ENCODE assay signal across 8 cellular contexts in genomic region chrX:14872355-14872754, GRCh38. TPM values are rescaled to one million over a fixed set of nuclear protein-coding genes. Genes with fewer than 3 reads are reported as not detected.
DNase-seq lines count a peak whose midpoint lies in the region; ATAC-seq and TF ChIP-seq lines count a peak whose summit lies in the region.

No MANE protein-coding gene starts in this region.

- H3K18ac ChIP-seq in neuronal stem cell (ENCODE audit: low read length) = no peak overlapping the region

- H3K9ac ChIP-seq in neuronal stem cell (ENCODE audit: low read depth, low read length, poor library complexity) = no peak overlapping the region

- H3K9me3 Mint-ChIP-seq in Calu3 (ENCODE audit: low read depth, unreplicated experiment) = no peaks in the 10 kb centered on the region
- H3K9me3 Mint-ChIP-seq in dendritic cell treated with granulocyte-macrophage colony-stimulating factor and Interleukin-4, amounts not matched to agents 40 ng/mL and 50 ng/mL, for 4 days = no peaks in the 10 kb centered on the region

- no peak overlapping the region for H3K23ac ChIP-seq in neuronal stem cell (ENCODE audit: low read depth, low read length, poor library complexity)

- peak overlapping the region; percentile 89 for H2AFZ ChIP-seq in neuronal stem cell (ENCODE audit: low read length)

- no peak overlapping the region for H3K14ac ChIP-seq in neuronal stem cell (ENCODE audit: low read length)

- CTCF ChIA-PET in Calu3 (lab: Charles Lee) = interaction anchor here (0.6 kb wide), 1 partner anchor 398 kb away, joined by 5 read pairs; no protein-coding TSS in a partner anchor

- no peak overlapping the region for H3K4ac ChIP-seq in neuronal stem cell (ENCODE audit: low read length)

- H3K79me1 ChIP-seq in neuronal stem cell (ENCODE audit: low read depth, low read length) = no peaks in the 10 kb centered on the region

- intact Hi-C loops in Calu3 (cut with micrococcal nuclease; ENCODE audit: unreplicated experiment) = no loop called here
- intact Hi-C loops in dendritic cell treated with granulocyte-macrophage colony-stimulating factor and Interleukin-4, amounts not matched to agents 40 ng/mL and 50 ng/mL, for 4 days (cut with micrococcal nuclease) = no loop called here

- no peak overlapping the region for H4K8ac ChIP-seq in neuronal stem cell (ENCODE audit: low read depth, low read length)

- H3K4me1 Mint-ChIP-seq in Calu3 (ENCODE audit: low read depth, unreplicated experiment) = peaks cover 17% of the 10 kb centered on the region
- peaks cover 13% of the 10 kb centered on the region for H3K4me1 Mint-ChIP-seq in dendritic cell treated with granulocyte-macrophage colony-stimulating factor and Interleukin-4, amounts not matched to agents 40 ng/mL and 50 ng/mL, for 4 days (ENCODE audit: low read depth)

- H2BK5ac ChIP-seq in neuronal stem cell (ENCODE audit: low read length) = no peak overlapping the region

- no peak for TF ChIP-seq CTCF in Calu3 (IDR thresholded peaks at IDR 0.05; ENCODE audit: unreplicated experiment)

- H3K27ac ChIP-seq in neuronal stem cell (replicated peaks; ENCODE audit: low read length) = no peak overlapping the region

- H3K4me3 ChIP-seq in MG63 = peak overlapping the region; percentile 66
- peak overlapping the region in 1 of 2 donors; percentile 80 for H3K4me3 ChIP-seq in neuronal stem cell (ENCODE audit: low read length in 2 of 2)

- H4K91ac ChIP-seq in neuronal stem cell (ENCODE audit: low read depth, low read length, poor library complexity) = no peak overlapping the region

- no peak for DNase-seq in Calu3
- DNase-seq in MG63 = peak; percentile 5
- DNase-seq in neuronal stem cell (ENCODE audit: low spot score) = no peak
- DNase-seq in NCI-H1694 (lab: John Stamatoyannopoulos, UW) = no peak
- no peak for DNase-seq in NCI-H1694 treated with DMSO at 0.1 percent for 48 hours (lab: John Stamatoyannopoulos, UW)
- no peak for DNase-seq in HuH-7.5 (ENCODE audit: low spot score)

- peak overlapping the region; percentile 90 for H3K4me3 Mint-ChIP-seq in Calu3 (ENCODE audit: low read depth, unreplicated experiment)
- H3K4me3 Mint-ChIP-seq in dendritic cell treated with granulocyte-macrophage colony-stimulating factor and Interleukin-4, amounts not matched to agents 40 ng/mL and 50 ng/mL, for 4 days = peak overlapping the region; percentile 83

- no peak overlapping the region for H2BK12ac ChIP-seq in neuronal stem cell (ENCODE audit: low read length)

- H3K4me2 ChIP-seq in neuronal stem cell (ENCODE audit: insufficient read depth, low read length, poor library complexity, severe bottlenecking) = no peak overlapping the region

- no peak overlapping the region for H2BK120ac ChIP-seq in neuronal stem cell (ENCODE audit: low read depth, low read length)

- H3K4me1 ChIP-seq in neuronal stem cell (ENCODE audit: control insufficient read depth in 2 of 2, insufficient read depth in 1 of 2, low read depth in 1 of 2, low read length in 2 of 2) = peaks cover 0 to 4% of the 10 kb centered on the region in 2 donors

- H3K36me3 Mint-ChIP-seq in Calu3 (ENCODE audit: insufficient read depth, unreplicated experiment) = peaks cover 14% of the 10 kb centered on the region
- H3K36me3 Mint-ChIP-seq in dendritic cell treated with granulocyte-macrophage colony-stimulating factor and Interleukin-4, amounts not matched to agents 40 ng/mL and 50 ng/mL, for 4 days (ENCODE audit: low read depth) = peaks cover 6% of the 10 kb centered on the region

- no peak for ATAC-seq in HG03520 (IDR thresholded peaks at IDR 0.05; ENCODE audit: unreplicated experiment)

- no peaks in the 10 kb centered on the region for H3K27me3 ChIP-seq in MG63
- no peaks in the 10 kb centered on the region for H3K27me3 ChIP-seq in neuronal stem cell (ENCODE audit: control insufficient read depth in 3 of 3, insufficient read depth in 3 of 3, low read depth in 1 of 3, low read length in 3 of 3)

- no peaks in the 10 kb centered on the region for H3K27me3 Mint-ChIP-seq in Calu3 (ENCODE audit: unreplicated experiment)
- no peaks in the 10 kb centered on the region for H3K27me3 Mint-ChIP-seq in dendritic cell treated with granulocyte-macrophage colony-stimulating factor and Interleukin-4, amounts not matched to agents 40 ng/mL and 50 ng/mL, for 4 days

- no peak overlapping the region for H2AK5ac ChIP-seq in neuronal stem cell (ENCODE audit: low read depth, low read length)

- BruUV-seq in Calu3 (replicated peaks; lab: Mats Ljungman, UMichigan) = no TSS peak

- H3K27ac Mint-ChIP-seq in Calu3 (ENCODE audit: unreplicated experiment) = no peak overlapping the region
- no peak overlapping the region for H3K27ac Mint-ChIP-seq in dendritic cell treated with granulocyte-macrophage colony-stimulating factor and Interleukin-4, amounts not matched to agents 40 ng/mL and 50 ng/mL, for 4 days

- H3K9me3 ChIP-seq in MG63 (peaks cover under 1% of the 10 kb centered on the region; the same call in 1 of the 2 replicates), neuronal stem cell (replicated peaks in 1 of 2; ENCODE audit: control insufficient read depth in 2 of 2, insufficient read depth in 1 of 2, low read depth in 1 of 2, low read length in 2 of 2) (peaks cover 0 to 12% of the 10 kb centered on the region in 2 donors)

- WGBS in neuronal stem cell (ENCODE audit: extremely low coverage in 2 of 2, insufficient read length in 2 of 2, insufficient replicate concordance in 1 of 2), 2 donors = no CpG with 5 or more reads among the region's 7 CpGs

- no peak overlapping the region for H2BK15ac ChIP-seq in neuronal stem cell (ENCODE audit: low read length)

- H3K36me3 ChIP-seq in MG63 (peaks cover 12% of the 10 kb centered on the region), neuronal stem cell (replicated peaks in 1 of 2; ENCODE audit: control insufficient read depth in 2 of 2, insufficient read depth in 2 of 2, low read length in 2 of 2) (peaks cover 0 to 10% of the 10 kb centered on the region in 2 donors)

RNA-seq across cellular contexts. Expression of gene FANCB, which starts 0.5 kb away (rescaled TPM):
- 13.6 and 14.1 TPM in 2 replicates for total RNA-seq in Calu3 (2022)
- total RNA-seq in MG63 (2014; rRNA removed; shearing (Covaris generic); ENCODE audit: low replicate concordance) = 5.8 and 7.2 TPM in 2 replicates
- polyA plus RNA-seq in neuronal stem cell (2013, experiment 1 of 2) = 3.5 TPM
- 3.6 TPM for polyA plus RNA-seq in neuronal stem cell (2013, experiment 2 of 2)

RNA-seq across cellular contexts. Expression of gene MOSPD2, which starts 0.9 kb away (rescaled TPM):
- total RNA-seq in Calu3 (2022) = 20.4 and 21.2 TPM in 2 replicates
- total RNA-seq in MG63 (2014; rRNA removed; shearing (Covaris generic); ENCODE audit: low replicate concordance) = 1.1 and 1.2 TPM in 2 replicates
- 14.2 TPM for polyA plus RNA-seq in neuronal stem cell (2013, experiment 1 of 2)
- polyA plus RNA-seq in neuronal stem cell (2013, experiment 2 of 2) = 14.0 TPM
